17 cellular contexts compared by ENCODE assay signal in genomic region chr13:90613076-90613795, GRCh38.
"Had no signal": no experiment of that assay in that cellular context is flagged by ENCODE, and none has a peak within 500 bp of the region (broad histone marks: within the 10 kb centered on the region; RNA-seq: fewer than 3 reads in every experiment).

No MANE protein-coding gene starts in this region.

- H3K4me3 ChIP-seq: esophagus muscularis mucosa, gastroesophageal sphincter, mucosa of descending colon, sigmoid colon, skin epidermis, suprapubic skin, thyroid gland had no signal

- DNase-seq: cortex of kidney; effector memory CD4-positive, alpha-beta T cell; glutamatergic neuron; islet precursor cell; mammary epithelial cell; mucosa of descending colon; naive thymus-derived CD8-positive, alpha-beta T cell; posterior cingulate gyrus; sigmoid colon; stimulated activated naive CD4-positive, alpha-beta T cell; thyroid gland had no signal

- H3K27ac Mint-ChIP-seq: naive thymus-derived CD8-positive, alpha-beta T cell; type B pancreatic cell had no signal

- H3K4me3 Mint-ChIP-seq: naive thymus-derived CD8-positive, alpha-beta T cell; type B pancreatic cell had no signal

- H3K27me3 Mint-ChIP-seq: naive thymus-derived CD8-positive, alpha-beta T cell; type B pancreatic cell had no signal

- H3K4me1 Mint-ChIP-seq: naive thymus-derived CD8-positive, alpha-beta T cell had no signal

- ATAC-seq: gastroesophageal sphincter; left lobe of liver; mucosa of descending colon; naive thymus-derived CD8-positive, alpha-beta T cell had no signal
